9 cellular contexts compared by ENCODE assay signal in the genomic region with DNA sequence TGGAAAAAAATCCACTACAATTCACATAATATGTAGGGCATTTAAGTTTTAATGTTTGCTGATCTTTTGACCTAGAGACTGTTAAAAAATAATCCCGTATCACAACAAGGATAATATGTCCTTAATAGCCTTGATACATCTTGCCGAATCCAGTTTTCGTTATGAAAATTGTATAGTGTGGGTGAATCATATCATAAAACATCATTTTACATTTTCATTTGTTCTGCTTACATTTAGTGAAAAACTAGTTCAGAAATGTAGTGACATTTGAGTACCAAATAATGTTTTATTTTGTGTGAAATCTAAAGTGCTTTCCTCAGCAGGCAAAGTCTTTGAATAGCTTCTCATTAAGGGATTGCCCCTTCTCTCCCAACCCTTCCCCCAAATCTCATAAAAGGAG. TPM values are rescaled to one million over a fixed set of nuclear protein-coding genes. Genes with fewer than 3 reads are reported as not detected.
A peak's percentile ranks its signal among the peaks of the same experiment; 100 is the strongest.
DNase-seq lines count a peak whose midpoint lies in the region; ATAC-seq and TF ChIP-seq lines count a peak whose summit lies in the region.
"Had no signal": no experiment of that assay in that cellular context is flagged by ENCODE, and none has a peak within 500 bp of the region (broad histone marks: within the 10 kb centered on the region; RNA-seq: fewer than 3 reads in every experiment).

No MANE protein-coding gene starts in this region.

- H3K36me3 ChIP-seq in ES-I3 (ENCODE audit: insufficient read depth, low read length) (no peaks in the 10 kb centered on the region), neutrophil (no peaks in the 10 kb centered on the region)

- no peaks in the 10 kb centered on the region for H3K9me3 ChIP-seq in ES-I3 (ENCODE audit: control insufficient read depth, insufficient read depth, low read length)
- no peaks in the 10 kb centered on the region for H3K9me3 ChIP-seq in neutrophil

- no peak for ATAC-seq in GM19397 (IDR thresholded peaks at IDR 0.05; ENCODE audit: unreplicated experiment)

- H3K27ac ChIP-seq in dorsolateral prefrontal cortex (no peak overlapping the region), neutrophil (peak overlapping the region; percentile 99)

- peak overlapping the region; percentile 63; the same call in 1 of the 2 replicates for H3K9ac ChIP-seq in ES-I3 (ENCODE audit: low read depth, low read length)

- H3K4me1 ChIP-seq in ES-I3 (ENCODE audit: insufficient read depth, low read length) (no peaks in the 10 kb centered on the region; the same call in 1 of the 2 replicates), neutrophil (ENCODE audit: control insufficient read depth in 1 of 2, insufficient read depth in 1 of 2, low read depth in 1 of 2, low read length in 1 of 2) (peaks cover 29 to 38% of the 10 kb centered on the region in 2 experiments)

- DNase-seq in LNCaP clone FGC (ENCODE audit: low read depth), result no peak
- no peak for DNase-seq in dorsolateral prefrontal cortex
- no peak for DNase-seq in NCI-H1694 treated with DMSO at 0.1 percent for 48 hours (lab: John Stamatoyannopoulos, UW)
- no peak for DNase-seq in NCI-H2171 treated with DMSO at 0.1 percent for 48 hours (lab: John Stamatoyannopoulos, UW)
- DNase-seq: activated CD4-positive, alpha-beta T cell treated with anti-CD3 and anti-CD28 coated beads, Interleukin-2, amount 50 U/mL, for 48 hours; effector memory CD4-positive, alpha-beta T cell had no signal

- intact Hi-C loops in dorsolateral prefrontal cortex (cut with DNase I), result loop anchor here (10.0 kb wide), 2 partner anchors 119 to 129 kb away; partner anchors contain the start of gene SERTAD2 (in 1 of the 2)

- peak overlapping the region; percentile 62; the same call in 1 of the 2 replicates for H3K4me3 ChIP-seq in LNCaP clone FGC (ENCODE audit: low read depth, low read length)
- H3K4me3 ChIP-seq in dorsolateral prefrontal cortex, result peak overlapping the region in 45 of 59 donors; percentile 3 to 99 (median 93)
- H3K4me3 ChIP-seq in neutrophil (ENCODE audit: low read depth in 1 of 2, low read length in 1 of 2), result peak overlapping the region in 1 of 2 experiments; percentile 83

- no peak for TF ChIP-seq CTCF in LNCaP clone FGC (IDR thresholded peaks at IDR 0.05; ENCODE audit: control insufficient read depth, extremely low read depth, insufficient read depth)
- TF ChIP-seq CTCF in dorsolateral prefrontal cortex (IDR thresholded peaks at IDR 0.05 in 54 of 56, conservative IDR thresholded peaks at IDR 0.05 in 2 of 56; ENCODE audit: low read depth in 1 of 56, partially characterized antibody in 56 of 56), result no peak
- TF ChIP-seq CTCF in neutrophil (IDR thresholded peaks at IDR 0.05), result no peak

- H3K27me3 ChIP-seq in dorsolateral prefrontal cortex (no peaks in the 10 kb centered on the region), neutrophil (no peaks in the 10 kb centered on the region)

RNA-seq across cellular contexts. Expression of gene AFTPH, which starts 1.9 kb away (rescaled TPM):
- total RNA-seq in dorsolateral prefrontal cortex, result 10 to 100 TPM; 26.7 to 61.2 (median 44.9) TPM
